Comparison of ENCODE assay signal across 12 cellular contexts in the genomic region with DNA sequence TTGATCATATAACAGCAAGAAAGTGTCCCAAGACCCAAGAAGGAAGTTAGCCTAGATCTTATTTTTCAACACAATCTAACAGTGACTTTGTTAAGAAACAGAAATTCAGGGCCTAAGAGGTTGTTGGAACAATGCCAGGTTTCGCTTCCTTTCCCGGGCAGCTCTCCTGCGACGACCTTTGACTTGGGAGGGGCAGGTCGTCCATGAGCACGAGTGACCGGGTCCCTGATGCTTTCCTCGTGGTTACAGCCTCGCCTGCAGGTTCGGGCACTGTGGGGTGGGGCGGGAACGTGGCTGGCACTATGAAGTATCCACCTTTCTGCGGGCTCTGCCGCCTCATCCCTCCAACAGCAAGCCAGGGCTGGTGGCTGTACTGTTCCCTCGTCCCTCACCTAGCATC.
DNase-seq lines count a peak whose midpoint lies in the region; ATAC-seq and TF ChIP-seq lines count a peak whose summit lies in the region.
"Had no signal": no experiment of that assay in that cellular context is flagged by ENCODE, and none has a peak within 500 bp of the region (broad histone marks: within the 10 kb centered on the region; RNA-seq: fewer than 3 reads in every experiment).

No MANE protein-coding gene starts in this region.

- H3K9me3 ChIP-seq in hepatocyte (ENCODE audit: low read depth) (no peaks in the 10 kb centered on the region), testis (no peaks in the 10 kb centered on the region)

- no peaks in the 10 kb centered on the region for H3K9me2 ChIP-seq in hepatocyte (replicated peaks; ENCODE audit: insufficient read depth)

- no peaks in the 10 kb centered on the region for H3K36me3 ChIP-seq in hepatocyte (replicated peaks; ENCODE audit: insufficient read depth, low read depth)
- H3K36me3 ChIP-seq in testis (ENCODE audit: low read depth, missing control alignments): no peaks in the 10 kb centered on the region

- no peak overlapping the region for H3K27ac ChIP-seq in hepatocyte
- H3K27ac ChIP-seq in testis: no peak overlapping the region
- H3K27ac ChIP-seq: 22Rv1 had no signal

- 59% methylated on average over 15 of the region's 15 CpGs for WGBS in hepatocyte (ENCODE audit: low lambda C conversion rate, missing lambda C conversion rate)
- WGBS in testis, 2 donors: 53 to 64% methylated on average over 14 to 15 of the region's 15 CpGs

- no peaks in the 10 kb centered on the region for H4K20me1 ChIP-seq in hepatocyte (ENCODE audit: insufficient read depth, poor library complexity, severe bottlenecking)

- no peaks in the 10 kb centered on the region for H3K79me2 ChIP-seq in hepatocyte

- H3K27ac Mint-ChIP-seq in activated naive CD4-positive, alpha-beta T cell treated with anti-CD3 and anti-CD28 coated beads, Interleukin-2, amount 50 U/mL, for 72 hours: no peak overlapping the region

- DNase-seq in DMS53 (lab: John Stamatoyannopoulos, UW): peak; percentile 41
- no peak for DNase-seq in DMS53 treated with DMSO at 0.1 percent for 48 hours (lab: John Stamatoyannopoulos, UW; ENCODE audit: unreplicated experiment)
- peak; percentile 24 for DNase-seq in OCI-M1 (lab: John Stamatoyannopoulos, UW)
- peak; percentile 52 for DNase-seq in hepatocyte (ENCODE audit: low spot score)
- DNase-seq in testis: peak; percentile 45
- no peak for DNase-seq in GDM1 (lab: John Stamatoyannopoulos, UW)
- DNase-seq in activated naive CD4-positive, alpha-beta T cell treated with anti-CD3 and anti-CD28 coated beads, Interleukin-2, amount 50 U/mL, for 72 hours (ENCODE audit: low spot score in 2 of 2): no peak
- DNase-seq: DMS79 treated with DMSO at 0.1 percent for 48 hours, NCI-H1436 treated with DMSO at 0.1 percent for 48 hours, SW 1271 had no signal

- no peak overlapping the region for H2AFZ ChIP-seq in hepatocyte

- TF ChIP-seq CTCF in hepatocyte (IDR thresholded peaks at IDR 0.05; ENCODE audit: poor library complexity): no peak
- no peak for TF ChIP-seq CTCF in testis (IDR thresholded peaks at IDR 0.05)

- H3K9me3 Mint-ChIP-seq in activated naive CD4-positive, alpha-beta T cell treated with anti-CD3 and anti-CD28 coated beads, Interleukin-2, amount 50 U/mL, for 72 hours: no peaks in the 10 kb centered on the region

- TF ChIP-seq POLR2A in testis (IDR thresholded peaks at IDR 0.05): no peak

- ATAC-seq in HG03571 (IDR thresholded peaks at IDR 0.05; ENCODE audit: unreplicated experiment): no peak
- no peak for ATAC-seq in activated naive CD4-positive, alpha-beta T cell treated with anti-CD3 and anti-CD28 coated beads, Interleukin-2, amount 50 U/mL, for 72 hours

- H3K27me3 ChIP-seq in hepatocyte (no peaks in the 10 kb centered on the region), testis (no peaks in the 10 kb centered on the region)

- peaks cover 12% of the 10 kb centered on the region for H3K4me1 ChIP-seq in hepatocyte (ENCODE audit: insufficient read depth)
- no peaks in the 10 kb centered on the region for H3K4me1 ChIP-seq in testis

- H3K4me3 ChIP-seq in hepatocyte (no peak overlapping the region), testis (no peak overlapping the region)

- H3K4me2 ChIP-seq in hepatocyte: peak overlapping the region; percentile 32

- no peaks in the 10 kb centered on the region for H3K36me3 Mint-ChIP-seq in activated naive CD4-positive, alpha-beta T cell treated with anti-CD3 and anti-CD28 coated beads, Interleukin-2, amount 50 U/mL, for 72 hours

- intact Hi-C loops in testis (cut with DNase I; ENCODE audit: low total_unique reads): no loop called here

Comparison
In these comparisons a context has a peak if more than half of its experiments do, and no peak if none do; other contexts are left out.
1. DNase-seq: peak in DMS53 (single experiment), OCI-M1 (single experiment), hepatocyte (single experiment) and testis (single experiment); none in DMS53 treated with DMSO at 0.1 percent for 48 hours (single experiment), GDM1 (single experiment) and activated naive CD4-positive, alpha-beta T cell treated with anti-CD3 and anti-CD28 coated beads, Interleukin-2, amount 50 U/mL, for 72 hours (0 of 2).